18 cellular contexts compared by ENCODE assay signal in the genomic region with DNA sequence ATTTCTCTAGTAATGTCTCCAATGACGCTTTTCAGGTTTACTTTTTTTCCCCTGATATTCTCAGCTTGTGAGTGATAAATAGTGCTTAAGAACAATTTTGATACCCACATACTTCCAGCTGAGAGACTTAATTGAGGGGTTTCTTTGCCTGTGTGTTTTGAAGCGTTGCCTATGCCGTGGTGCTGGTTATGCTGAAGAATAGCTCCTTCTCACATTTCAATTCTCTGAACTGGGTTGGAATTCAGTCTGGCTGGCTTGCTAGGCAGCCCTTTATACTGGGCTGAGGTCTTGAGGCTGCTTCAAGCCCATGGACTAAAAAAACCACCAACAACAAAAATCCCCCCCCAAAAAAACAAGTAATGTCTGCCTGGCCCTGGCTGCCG.
A peak's percentile ranks its signal among the peaks of the same experiment; 100 is the strongest.
DNase-seq lines count a peak whose midpoint lies in the region; ATAC-seq and TF ChIP-seq lines count a peak whose summit lies in the region.
"Had no signal": no experiment of that assay in that cellular context is flagged by ENCODE, and none has a peak within 500 bp of the region (broad histone marks: within the 10 kb centered on the region; RNA-seq: fewer than 3 reads in every experiment).

No MANE protein-coding gene starts in this region.

- peaks cover 8% of the 10 kb centered on the region for H3K36me3 Mint-ChIP-seq in nephron progenitor cell (ENCODE audit: low read depth)

- H3K27ac ChIP-seq in right lobe of liver (no peak overlapping the region), left ventricle myocardium inferior (replicated peaks) (no peak overlapping the region)
- H3K27ac ChIP-seq: C4-2B, dorsolateral prefrontal cortex, GM23248, hepatocyte, upper lobe of right lung had no signal

- H3K36me3 ChIP-seq in right lobe of liver, result no peaks in the 10 kb centered on the region
- H3K36me3 ChIP-seq in left ventricle myocardium inferior, result no peaks in the 10 kb centered on the region
- H3K36me3 ChIP-seq: upper lobe of right lung had no signal

- H3K9me3 Mint-ChIP-seq in nephron progenitor cell, result peaks cover 12% of the 10 kb centered on the region

- H3K4me3 ChIP-seq in right lobe of liver (no peak overlapping the region), left ventricle myocardium inferior (no peak overlapping the region)
- H3K4me3 ChIP-seq: dorsolateral prefrontal cortex, GM23248, hepatocyte, upper lobe of right lung had no signal

- WGBS in right lobe of liver (ENCODE audit: insufficient coverage, low coverage, low lambda C conversion rate, missing lambda C conversion rate), result 83% methylated on average over 3 of the region's 4 CpGs

- TF ChIP-seq CTCF in nephron progenitor cell (IDR thresholded peaks at IDR 0.05) (no peak), right lobe of liver (IDR thresholded peaks at IDR 0.05) (no peak), left ventricle myocardium inferior (IDR thresholded peaks at IDR 0.05; ENCODE audit: borderline replicate concordance) (no peak)

- peaks cover 12% of the 10 kb centered on the region for H3K27me3 Mint-ChIP-seq in nephron progenitor cell (ENCODE audit: low read depth, poor library complexity)

- no peaks in the 10 kb centered on the region for H3K27me3 ChIP-seq in right lobe of liver
- H3K27me3 ChIP-seq in left ventricle myocardium inferior (ENCODE audit: low read depth), result no peaks in the 10 kb centered on the region
- H3K27me3 ChIP-seq: hepatocyte, upper lobe of right lung had no signal

- H3K4me3 Mint-ChIP-seq in nephron progenitor cell, result peak overlapping the region; percentile 3

- CTCF ChIA-PET in HEK293T (lab: Yijun Ruan, JAX), result no interaction called here

- no peak for TF ChIP-seq POLR2A in right lobe of liver (IDR thresholded peaks at IDR 0.05)

- H3K4me1 ChIP-seq in right lobe of liver, result no peaks in the 10 kb centered on the region
- H3K4me1 ChIP-seq in left ventricle myocardium inferior, result no peaks in the 10 kb centered on the region
- H3K4me1 ChIP-seq: upper lobe of right lung had no signal

- peaks cover 31% of the 10 kb centered on the region for H3K4me1 Mint-ChIP-seq in nephron progenitor cell

- ATAC-seq in GM19324 (IDR thresholded peaks at IDR 0.05; ENCODE audit: low FRiP score, unreplicated experiment), result peak; percentile 10
- peak; percentile 39 for ATAC-seq in HG02884 (IDR thresholded peaks at IDR 0.05; ENCODE audit: unreplicated experiment)
- ATAC-seq in right lobe of liver, result no peak
- ATAC-seq: left cardiac atrium, upper lobe of right lung had no signal

- DNase-seq in NCI-H69 (lab: John Stamatoyannopoulos, UW), result peak; percentile 77
- DNase-seq in nephron progenitor cell, result no peak
- DNase-seq in HEK293T (ENCODE audit: extremely low spot score), result no peak
- DNase-seq in right lobe of liver, result no peak
- no peak for DNase-seq in stimulated activated CD4-positive, alpha-beta T cell treated with anti-CD3 and anti-CD28 coated beads, Interleukin-1b, Interleukin-23, amount 100 ng/mL, for 48 hours
- DNase-seq in left ventricle myocardium inferior, result no peak
- DNase-seq: activated naive CD4-positive, alpha-beta T cell; dorsolateral prefrontal cortex; Kasumi-1; left cardiac atrium; NCI-H1694; stimulated activated CD4-positive, alpha-beta T cell treated with anti-CD3 and anti-CD28 coated beads, Interleukin-2, amount 100 ng/mL, for 24 hours; upper lobe of right lung had no signal

- H3K27ac Mint-ChIP-seq in nephron progenitor cell, result peak overlapping the region; percentile 71

- intact Hi-C loops in right lobe of liver (cut with DNase I) (no loop called here), left ventricle myocardium inferior (cut with micrococcal nuclease) (no loop called here)

- POLR2A ChIA-PET in HEK293T (lab: Yijun Ruan, JAX), result no interaction called here

- H3K9me3 ChIP-seq in right lobe of liver (no peaks in the 10 kb centered on the region), left ventricle myocardium inferior (replicated peaks) (peaks cover 14% of the 10 kb centered on the region)
- H3K9me3 ChIP-seq: upper lobe of right lung had no signal

TF ChIP-seq in HEK293T, 16 proteins besides CTCF, POLR2A, EP300 and RAD21:
- TF ChIP-seq SUZ12 (IDR thresholded peaks at IDR 0.05) (no peak), FOXA1 (IDR thresholded peaks at IDR 0.05) (no peak), SP1 (IDR thresholded peaks at IDR 0.05) (no peak), FOXM1 (IDR thresholded peaks at IDR 0.05; ENCODE audit: borderline replicate concordance) (no peak), L3MBTL2 (conservative IDR thresholded peaks at IDR 0.05) (no peak), ELF4 (IDR thresholded peaks at IDR 0.05) (no peak), BHLHE40 (IDR thresholded peaks at IDR 0.05; ENCODE audit: borderline replicate concordance) (no peak), FOXK2 (IDR thresholded peaks at IDR 0.05) (no peak), CTBP1 (IDR thresholded peaks at IDR 0.05; ENCODE audit: borderline replicate concordance) (no peak), TARDBP (IDR thresholded peaks at IDR 0.05) (no peak), NFRKB (IDR thresholded peaks at IDR 0.05) (no peak), ZNF384 (IDR thresholded peaks at IDR 0.05) (no peak), HDGF (IDR thresholded peaks at IDR 0.05; ENCODE audit: borderline replicate concordance) (no peak)

Comparison
In these comparisons a context has a peak if more than half of its experiments do, and no peak if none do; other contexts are left out.
1. ATAC-seq: peak in GM19324 (single experiment) and HG02884 (single experiment); none in right lobe of liver (0 of 4).